10 cellular contexts compared by ENCODE assay signal in the genomic region with DNA sequence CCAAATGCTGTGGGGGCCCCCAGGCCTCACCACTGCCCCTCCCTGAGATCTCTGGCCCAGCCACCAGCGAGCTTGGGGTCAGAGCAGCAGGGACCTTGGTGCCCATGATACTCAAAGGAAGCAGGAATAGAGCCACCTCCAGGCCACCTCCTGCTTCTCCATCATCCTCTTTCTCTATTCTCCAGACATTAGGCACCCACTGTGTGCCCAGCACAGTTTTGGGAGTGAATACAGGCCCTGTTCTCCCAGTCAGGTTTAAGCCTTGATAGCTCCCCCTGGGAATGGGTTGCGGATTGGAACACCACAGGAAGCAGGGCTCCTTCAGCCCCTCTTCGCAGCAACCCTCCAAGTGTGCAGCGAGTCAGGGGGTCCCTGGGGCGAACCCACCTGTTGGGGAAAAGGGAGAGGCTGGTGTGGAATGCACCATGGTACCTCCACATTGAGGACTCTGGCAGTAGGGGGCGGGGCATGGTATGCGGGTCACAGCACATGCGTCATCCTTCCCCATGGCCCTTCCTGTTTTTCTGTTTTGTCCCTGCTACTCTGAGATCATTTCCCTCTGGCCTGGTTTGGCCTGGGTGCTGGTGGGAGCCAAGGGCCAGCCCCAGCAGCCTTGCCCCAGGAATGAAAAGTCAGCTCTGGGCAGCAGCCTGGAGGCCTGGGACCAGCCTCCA. TPM values are rescaled to one million over a fixed set of nuclear protein-coding genes. Genes with fewer than 3 reads are reported as not detected.
DNase-seq lines count a peak whose midpoint lies in the region; ATAC-seq and TF ChIP-seq lines count a peak whose summit lies in the region.
"Had no signal": no experiment of that assay in that cellular context is flagged by ENCODE, and none has a peak within 500 bp of the region (broad histone marks: within the 10 kb centered on the region; RNA-seq: fewer than 3 reads in every experiment).

No MANE protein-coding gene starts in this region.

- H3K36me3 ChIP-seq in urinary bladder (ENCODE audit: insufficient read depth) (no peaks in the 10 kb centered on the region), BE2C (peaks cover 4% of the 10 kb centered on the region)

- CTCF ChIA-PET in activated CD4-positive, alpha-beta T cell treated with anti-CD3 and anti-CD28 coated beads for 36 hours (lab: Charles Lee): interaction anchor here (0.9 to 7.0 kb wide), 3 partner anchors 8 to 20 kb away, joined by 3 to 44 read pairs (median 6); no protein-coding TSS in a partner anchor

- no peaks in the 10 kb centered on the region for H3K4me1 ChIP-seq in urinary bladder (ENCODE audit: insufficient read depth)
- H3K4me1 ChIP-seq in BE2C: peaks cover 3% of the 10 kb centered on the region

- H3K27ac Mint-ChIP-seq in activated CD4-positive, alpha-beta T cell treated with anti-CD3 and anti-CD28 coated beads for 36 hours: peak overlapping the region; percentile 19
- peak overlapping the region; percentile 88 for H3K27ac Mint-ChIP-seq in dendritic cell treated with granulocyte-macrophage colony-stimulating factor and Interleukin-4, amounts not matched to agents 40 ng/mL and 50 ng/mL, for 4 days
- H3K27ac Mint-ChIP-seq: activated naive CD8-positive, alpha-beta T cell had no signal

- ATAC-seq in activated CD4-positive, alpha-beta T cell treated with anti-CD3 and anti-CD28 coated beads for 36 hours: no peak
- ATAC-seq: A549 had no signal

- H3K9me3 Mint-ChIP-seq in activated CD4-positive, alpha-beta T cell treated with anti-CD3 and anti-CD28 coated beads for 36 hours (ENCODE audit: low read depth): no peaks in the 10 kb centered on the region
- H3K9me3 Mint-ChIP-seq in dendritic cell treated with granulocyte-macrophage colony-stimulating factor and Interleukin-4, amounts not matched to agents 40 ng/mL and 50 ng/mL, for 4 days: no peaks in the 10 kb centered on the region

- no peak for DNase-seq in activated CD4-positive, alpha-beta T cell treated with anti-CD3 and anti-CD28 coated beads for 36 hours
- no peak for DNase-seq in activated CD4-positive, alpha-beta T cell treated with anti-CD3 and anti-CD28 coated beads, Interleukin-2, amount 50 U/mL, for 1 hour
- DNase-seq in lung microvascular endothelial cell (ENCODE audit: low read depth in 2 of 2) (peak; percentile 93 to 94), NCI-H1436 (lab: John Stamatoyannopoulos, UW) (no peak), BE2C (no peak), NCI-H187 treated with DMSO at 0.1 percent for 48 hours (lab: John Stamatoyannopoulos, UW) (no peak)

- POLR2A ChIA-PET in activated CD4-positive, alpha-beta T cell treated with anti-CD3 and anti-CD28 coated beads for 36 hours (lab: Charles Lee): no interaction called here

- H3K9me3 ChIP-seq in BE2C: no peaks in the 10 kb centered on the region
- H3K9me3 ChIP-seq: A549 had no signal

- H3K27ac ChIP-seq in urinary bladder (ENCODE audit: low read depth): peak overlapping the region; percentile 68
- H3K27ac ChIP-seq: A549 had no signal

- no peak overlapping the region for H3K4me3 ChIP-seq in urinary bladder (ENCODE audit: low read depth, low read length)
- H3K4me3 ChIP-seq in BE2C (ENCODE audit: low read depth, low read length): no peak overlapping the region
- H3K4me3 ChIP-seq: A549 had no signal

- no peak overlapping the region for H3K4me3 Mint-ChIP-seq in activated CD4-positive, alpha-beta T cell treated with anti-CD3 and anti-CD28 coated beads for 36 hours
- H3K4me3 Mint-ChIP-seq in dendritic cell treated with granulocyte-macrophage colony-stimulating factor and Interleukin-4, amounts not matched to agents 40 ng/mL and 50 ng/mL, for 4 days: no peak overlapping the region
- H3K4me3 Mint-ChIP-seq: activated naive CD8-positive, alpha-beta T cell had no signal

- no peaks in the 10 kb centered on the region for H3K27me3 ChIP-seq in BE2C

- intact Hi-C loops in activated CD4-positive, alpha-beta T cell treated with anti-CD3 and anti-CD28 coated beads for 36 hours (cut with DNase I, micrococcal nuclease): no loop called here
- intact Hi-C loops in dendritic cell treated with granulocyte-macrophage colony-stimulating factor and Interleukin-4, amounts not matched to agents 40 ng/mL and 50 ng/mL, for 4 days (cut with micrococcal nuclease): loop anchor here (1.0 kb wide), 1 partner anchor 8 kb away; no protein-coding TSS in a partner anchor

- WGBS in urinary bladder: 75% methylated on average over 8 of the region's 8 CpGs

- peaks cover 21% of the 10 kb centered on the region for H3K4me1 Mint-ChIP-seq in activated CD4-positive, alpha-beta T cell treated with anti-CD3 and anti-CD28 coated beads for 36 hours
- H3K4me1 Mint-ChIP-seq in dendritic cell treated with granulocyte-macrophage colony-stimulating factor and Interleukin-4, amounts not matched to agents 40 ng/mL and 50 ng/mL, for 4 days (ENCODE audit: low read depth): peaks cover 84% of the 10 kb centered on the region

- H3K36me3 Mint-ChIP-seq in activated CD4-positive, alpha-beta T cell treated with anti-CD3 and anti-CD28 coated beads for 36 hours (ENCODE audit: low read depth): peaks cover 30% of the 10 kb centered on the region
- peaks cover 100% of the 10 kb centered on the region for H3K36me3 Mint-ChIP-seq in dendritic cell treated with granulocyte-macrophage colony-stimulating factor and Interleukin-4, amounts not matched to agents 40 ng/mL and 50 ng/mL, for 4 days (ENCODE audit: low read depth)

- no peak for TF ChIP-seq CTCF in BE2C (IDR thresholded peaks at IDR 0.05; ENCODE audit: low read depth, low read length)

- H3K27me3 Mint-ChIP-seq in activated CD4-positive, alpha-beta T cell treated with anti-CD3 and anti-CD28 coated beads for 36 hours: no peaks in the 10 kb centered on the region
- no peaks in the 10 kb centered on the region for H3K27me3 Mint-ChIP-seq in dendritic cell treated with granulocyte-macrophage colony-stimulating factor and Interleukin-4, amounts not matched to agents 40 ng/mL and 50 ng/mL, for 4 days
- H3K27me3 Mint-ChIP-seq: activated naive CD8-positive, alpha-beta T cell had no signal

RNA-seq across cellular contexts. Expression of a gene that starts 14.2 kb away (rescaled TPM):
- total RNA-seq in activated CD4-positive, alpha-beta T cell treated with anti-CD3 and anti-CD28 coated beads for 36 hours: 1 to 10 TPM; 1.6 to 2.1 TPM
- total RNA-seq in lung microvascular endothelial cell (0.44 and 0.60 TPM in 2 replicates), urinary bladder (63.4 TPM)
- polyA plus RNA-seq in urinary bladder: 35.5 TPM
- polyA plus RNA-seq in BE2C (2012; ENCODE audit: insufficient read depth, insufficient read length, low read depth): 1.5 TPM

RNA-seq across cellular contexts. Expression of a gene that starts 18.7 kb away (rescaled TPM):
- total RNA-seq in activated CD4-positive, alpha-beta T cell treated with anti-CD3 and anti-CD28 coated beads for 36 hours: 100 to 1,000 TPM; 280 to 341 TPM
- total RNA-seq in lung microvascular endothelial cell: 415 and 488 TPM in 2 replicates
- total RNA-seq in urinary bladder: 96.3 TPM
- polyA plus RNA-seq in urinary bladder: 263 TPM
- 107 TPM for polyA plus RNA-seq in BE2C (2012; ENCODE audit: insufficient read depth, insufficient read length, low read depth)

RNA-seq across cellular contexts. Expression of a gene that starts 24.2 kb away (rescaled TPM):
- total RNA-seq in activated CD4-positive, alpha-beta T cell treated with anti-CD3 and anti-CD28 coated beads for 36 hours: not detected
- total RNA-seq in lung microvascular endothelial cell: not detected in 2 replicates
- total RNA-seq in urinary bladder: 0.79 TPM
- 0.39 TPM for polyA plus RNA-seq in urinary bladder
- polyA plus RNA-seq in BE2C (2012; ENCODE audit: insufficient read depth, insufficient read length, low read depth): not detected

RNA-seq across cellular contexts. Expression of a gene that starts 37.5 kb away (rescaled TPM):
- total RNA-seq in activated CD4-positive, alpha-beta T cell treated with anti-CD3 and anti-CD28 coated beads for 36 hours: 100 to 1,000 TPM; 100 to 125 TPM
- total RNA-seq in lung microvascular endothelial cell: 78.7 and 104 TPM in 2 replicates
- total RNA-seq in urinary bladder: 19.5 TPM
- polyA plus RNA-seq in urinary bladder: 52.9 TPM
- polyA plus RNA-seq in BE2C (2012; ENCODE audit: insufficient read depth, insufficient read length, low read depth): 300 TPM

RNA-seq across cellular contexts. Expression of a gene that starts 44.5 kb away (rescaled TPM):
- 1 to 10 TPM; 4.5 to 5.4 TPM for total RNA-seq in activated CD4-positive, alpha-beta T cell treated with anti-CD3 and anti-CD28 coated beads for 36 hours
- total RNA-seq in lung microvascular endothelial cell (12.9 and 26.2 TPM in 2 replicates), urinary bladder (2.9 TPM)
- polyA plus RNA-seq in urinary bladder: 3.0 TPM
- polyA plus RNA-seq in BE2C (2012; ENCODE audit: insufficient read depth, insufficient read length, low read depth): 4.2 TPM

Comparison
In these comparisons a context has a peak if more than half of its experiments do, and no peak if none do; other contexts are left out.
1. DNase-seq: peak in lung microvascular endothelial cell (2 of 2); none in activated CD4-positive, alpha-beta T cell treated with anti-CD3 and anti-CD28 coated beads for 36 hours (single experiment), activated CD4-positive, alpha-beta T cell treated with anti-CD3 and anti-CD28 coated beads, Interleukin-2, amount 50 U/mL, for 1 hour (single experiment), NCI-H1436 (single experiment), BE2C (single experiment) and NCI-H187 treated with DMSO at 0.1 percent for 48 hours (single experiment).
2. RNA of a gene that starts 14.2 kb away (total RNA-seq): 63.4 TPM in urinary bladder (single experiment); 1.6 to 2.1 TPM in activated CD4-positive, alpha-beta T cell treated with anti-CD3 and anti-CD28 coated beads for 36 hours and 0.44 to 0.60 TPM in lung microvascular endothelial cell; every median in the first group is over 10 times any median in the second.